In the genomic region with DNA sequence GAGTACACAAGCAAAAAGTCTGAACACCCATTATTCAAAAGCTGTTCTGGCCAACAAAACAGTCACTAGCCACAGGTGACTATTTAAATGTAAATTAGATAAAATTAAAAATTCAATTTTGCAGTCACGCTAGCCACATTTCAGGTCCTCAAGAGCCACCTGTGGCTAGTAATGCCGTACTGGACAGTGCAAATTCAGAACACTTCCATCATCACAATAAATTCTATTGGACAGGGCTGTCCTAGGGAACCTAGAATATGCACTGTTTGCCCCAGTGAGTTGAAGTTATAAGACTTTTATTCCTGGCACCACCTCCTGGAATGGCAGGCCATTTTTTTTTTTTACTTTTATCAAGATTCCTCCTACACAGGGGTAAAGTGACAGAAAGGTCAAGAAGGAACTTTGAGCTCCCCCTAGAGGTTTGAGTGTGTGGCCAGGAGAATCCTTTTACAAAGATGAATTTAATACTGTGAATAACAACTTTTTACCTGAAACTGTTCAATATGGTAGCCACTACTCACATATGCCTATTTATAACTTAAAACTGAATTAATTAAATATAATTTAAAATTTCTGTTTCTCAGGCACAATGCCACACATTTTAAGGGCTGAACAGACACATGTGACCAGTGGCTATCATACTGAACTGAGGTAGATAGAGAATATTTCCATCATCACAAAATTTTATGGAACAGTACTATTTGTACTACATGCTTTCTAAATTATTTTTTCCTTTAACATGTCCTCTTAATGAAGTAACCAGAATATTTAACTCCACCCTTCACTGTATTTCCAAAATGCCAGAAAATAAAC, we compare ENCODE assay signal across 8 cellular contexts.
DNase-seq lines count a peak whose midpoint lies in the region; ATAC-seq and TF ChIP-seq lines count a peak whose summit lies in the region.

No MANE protein-coding gene starts in this region.

- TF ChIP-seq CTCF in SU-DHL-6 (IDR thresholded peaks at IDR 0.05; ENCODE audit: insufficient read depth, low read length, poor library complexity, severe bottlenecking) (peak; percentile 74), fibroblast of pulmonary artery (IDR thresholded peaks at IDR 0.05; ENCODE audit: low read length, missing control alignments) (peak; percentile 78), parathyroid adenoma (IDR thresholded peaks at IDR 0.05) (peak; percentile 50)

- H3K4me3 ChIP-seq in SU-DHL-6 (ENCODE audit: insufficient read depth, low read length, poor library complexity, severe bottlenecking) (no peak overlapping the region), fibroblast of pulmonary artery (replicated peaks; ENCODE audit: low read depth, low read length) (no peak overlapping the region), parathyroid adenoma (ENCODE audit: low read depth, low read length) (no peak overlapping the region)

- H4K20me1 ChIP-seq in SU-DHL-6 (ENCODE audit: low read depth, low read length): peaks cover 23% of the 10 kb centered on the region; the same call in 1 of the 2 replicates

- in situ Hi-C loops in KBM-7 (cut with MboI; ENCODE audit: low pct_unique_long_range_greater_than_20kb, low sequenced_read_pairs): no loop called here

- no peaks in the 10 kb centered on the region for H3K36me3 ChIP-seq in SU-DHL-6 (ENCODE audit: low read length)
- H3K36me3 ChIP-seq in parathyroid adenoma (ENCODE audit: control insufficient read depth, insufficient read depth, low read length): no peaks in the 10 kb centered on the region

- no peaks in the 10 kb centered on the region for H3K4me1 ChIP-seq in parathyroid adenoma

- H3K27me3 ChIP-seq in SU-DHL-6 (ENCODE audit: low read length) (no peaks in the 10 kb centered on the region), parathyroid adenoma (ENCODE audit: control insufficient read depth, insufficient read depth, low read length) (no peaks in the 10 kb centered on the region)

- no peak overlapping the region for H3K9ac ChIP-seq in SU-DHL-6 (ENCODE audit: low read length)
- H3K9ac ChIP-seq in parathyroid adenoma: no peak overlapping the region

- no peaks in the 10 kb centered on the region for H3K9me2 ChIP-seq in SU-DHL-6 (replicated peaks; ENCODE audit: insufficient read depth, low read length)

- ATAC-seq in GM19463 (IDR thresholded peaks at IDR 0.05; ENCODE audit: unreplicated experiment): peak; percentile 74
- no peak for ATAC-seq in HG02973 (IDR thresholded peaks at IDR 0.05; ENCODE audit: unreplicated experiment)

- H3K4me2 ChIP-seq in SU-DHL-6 (ENCODE audit: low read depth, low read length, poor library complexity, severe bottlenecking) (no peak overlapping the region), parathyroid adenoma (ENCODE audit: low read length) (no peak overlapping the region)

- no peaks in the 10 kb centered on the region for H3K9me3 ChIP-seq in SU-DHL-6 (ENCODE audit: insufficient read depth, low read length)
- H3K9me3 ChIP-seq in parathyroid adenoma (ENCODE audit: control insufficient read depth, low read length): no peaks in the 10 kb centered on the region

- peak; percentile 18 for DNase-seq in NCI-H2171 treated with DMSO at 0.1 percent for 48 hours (lab: John Stamatoyannopoulos, UW)
- no peak for DNase-seq in NCI-H2171 (lab: John Stamatoyannopoulos, UW)
- peak; percentile 65 for DNase-seq in KBM-7
- peak; percentile 68 for DNase-seq in fibroblast of pulmonary artery (ENCODE audit: low read depth)

- H2AFZ ChIP-seq in SU-DHL-6 (ENCODE audit: low read depth, low read length, severe bottlenecking) (no peak overlapping the region), parathyroid adenoma (no peak overlapping the region)

- H3K27ac ChIP-seq in SU-DHL-6 (ENCODE audit: low read depth, low read length) (no peak overlapping the region), parathyroid adenoma (no peak overlapping the region)

- H3F3A ChIP-seq in SU-DHL-6 (ENCODE audit: insufficient read depth): peaks cover 2% of the 10 kb centered on the region; the same call in 1 of the 2 replicates

- H3K79me2 ChIP-seq in SU-DHL-6 (ENCODE audit: insufficient read depth, low read length) (peaks cover 35% of the 10 kb centered on the region), parathyroid adenoma (peaks cover 26% of the 10 kb centered on the region)
